ENCODE assay signal across 31 cellular contexts in the genomic region with DNA sequence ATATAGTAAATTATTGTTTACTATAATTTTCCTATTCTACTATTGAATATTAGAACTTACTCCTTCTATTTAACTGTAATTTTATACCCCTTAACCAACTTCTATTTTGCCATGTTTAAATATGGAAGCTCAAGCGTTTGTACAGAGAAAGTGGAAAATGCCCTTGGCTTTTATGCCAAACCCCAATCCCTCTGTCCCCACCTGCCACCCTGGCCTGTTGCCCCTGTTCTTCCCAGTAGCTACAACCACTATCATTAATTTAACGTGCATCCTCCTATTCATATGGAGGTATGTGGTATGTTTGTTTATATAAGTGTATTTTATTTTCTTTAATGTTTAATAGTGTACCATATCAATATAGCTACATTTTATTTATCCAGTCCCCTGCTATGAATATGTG.
"Had no signal": no experiment of that assay in that cellular context is flagged by ENCODE, and none has a peak within 500 bp of the region (broad histone marks: within the 10 kb centered on the region; RNA-seq: fewer than 3 reads in every experiment).

No MANE protein-coding gene starts in this region.

- DNase-seq: activated CD4-positive, alpha-beta T cell treated with anti-CD3 and anti-CD28 coated beads for 36 hours; activated CD4-positive, alpha-beta T cell treated with anti-CD3 and anti-CD28 coated beads, Interleukin-2, amount 10 ng/mL, durations not matched to agents 7 days and 5 days; activated CD4-positive, alpha-beta T cell treated with anti-CD3 and anti-CD28 coated beads, Interleukin-2, amount 50 U/mL, for 48 hours; activated CD8-positive, alpha-beta memory T cell treated with anti-CD3 and anti-CD28 coated beads, Interleukin-2, amount 50 U/mL, for 4 hours; activated CD8-positive, alpha-beta T cell treated with anti-CD3 and anti-CD28 coated beads, Interleukin-2, amount 10 ng/mL, durations not matched to agents 7 days and 5 days; activated gamma-delta T cell treated with Interleukin-2 at 50 U/mL for 16 hours; activated naive CD4-positive, alpha-beta T cell treated with anti-CD3 and anti-CD28 coated beads for 36 hours; activated naive CD8-positive, alpha-beta T cell treated with anti-CD3 and anti-CD28 coated beads for 36 hours; activated T-cell treated with anti-CD3 and anti-CD28 coated beads for 4 hours; activated T-cell treated with anti-CD3 and anti-CD28 coated beads, Interleukin-2, amount 50 U/mL, for 4 hours; amniotic stem cell; aorta; brain microvascular endothelial cell; central memory CD4-positive, alpha-beta T cell; Kasumi-1; KG1; MG63; NCI-H1048; NCI-H1105 treated with DMSO at 0.1 percent for 48 hours; NCI-H1436 treated with DMSO at 0.1 percent for 48 hours; NCI-H187 treated with DMSO at 0.1 percent for 48 hours; NCI-H2081; NCI-H2171 treated with DMSO at 0.1 percent for 48 hours; NCI-H2227 treated with DMSO at 0.1 percent for 48 hours; NCI-H524 treated with DMSO at 0.1 percent for 48 hours; PC-9; SIG-M5 had no signal

- H3K9me3 ChIP-seq: MG63 had no signal

- H3K9me3 Mint-ChIP-seq: activated CD4-positive, alpha-beta T cell treated with anti-CD3 and anti-CD28 coated beads, Interleukin-2, amount 10 ng/mL, durations not matched to agents 7 days and 5 days; activated naive CD4-positive, alpha-beta T cell treated with anti-CD3 and anti-CD28 coated beads for 36 hours; activated naive CD8-positive, alpha-beta T cell treated with anti-CD3 and anti-CD28 coated beads for 36 hours; activated T-cell treated with anti-CD3 and anti-CD28 coated beads, Interleukin-2, amount 50 U/mL, for 4 hours; activated T-helper 1 cell treated with anti-CD3 and anti-CD28 coated beads, Interleukin-12 subunit alpha, Interleukin-12 subunit beta, Interleukin-2, Interleukin-4 antibody, amounts not matched to agents 30 ng/mL and 10 ng/mL and 1 ng/mL, durations not matched to agents 14 hours and 24 hours and 36 hours; T-helper 2 cell treated with Interferon-gamma antibody and Interleukin-4, amounts not matched to agents 5 μg/mL and 100 μg/mL, for 36 hours had no signal

- H3K27ac Mint-ChIP-seq: activated naive CD4-positive, alpha-beta T cell treated with anti-CD3 and anti-CD28 coated beads for 36 hours; activated naive CD8-positive, alpha-beta T cell treated with anti-CD3 and anti-CD28 coated beads for 36 hours had no signal

- H3K27me3 Mint-ChIP-seq: activated CD4-positive, alpha-beta T cell treated with anti-CD3 and anti-CD28 coated beads for 36 hours; activated CD4-positive, alpha-beta T cell treated with anti-CD3 and anti-CD28 coated beads, Interleukin-2, amount 10 ng/mL, durations not matched to agents 7 days and 5 days; activated naive CD8-positive, alpha-beta T cell treated with anti-CD3 and anti-CD28 coated beads for 36 hours had no signal

- ATAC-seq: activated CD4-positive, alpha-beta T cell treated with anti-CD3 and anti-CD28 coated beads for 36 hours; activated CD4-positive, CD25-positive, alpha-beta regulatory T cell treated with anti-CD3 and anti-CD28 coated beads, Interleukin-2, amount 50 U/mL, for 24 hours; activated CD8-positive, alpha-beta T cell treated with anti-CD3 and anti-CD28 coated beads, Interleukin-2, amount 10 ng/mL, durations not matched to agents 7 days and 5 days; activated T-cell treated with anti-CD3 and anti-CD28 coated beads, Interleukin-2, amount 50 U/mL, for 4 hours; Right ventricle myocardium inferior had no signal

- H3K4me3 Mint-ChIP-seq: activated CD4-positive, alpha-beta T cell treated with anti-CD3 and anti-CD28 coated beads for 36 hours; activated CD4-positive, alpha-beta T cell treated with anti-CD3 and anti-CD28 coated beads, Interleukin-2, amount 10 ng/mL, durations not matched to agents 7 days and 5 days; activated CD8-positive, alpha-beta T cell treated with anti-CD3 and anti-CD28 coated beads, Interleukin-2, amount 10 ng/mL, durations not matched to agents 7 days and 5 days; activated naive CD4-positive, alpha-beta T cell treated with anti-CD3 and anti-CD28 coated beads for 36 hours; activated naive CD8-positive, alpha-beta T cell treated with anti-CD3 and anti-CD28 coated beads for 36 hours; activated T-cell treated with anti-CD3 and anti-CD28 coated beads, Interleukin-2, amount 50 U/mL, for 4 hours; activated T-helper 1 cell treated with anti-CD3 and anti-CD28 coated beads, Interleukin-12 subunit alpha, Interleukin-12 subunit beta, Interleukin-2, Interleukin-4 antibody, amounts not matched to agents 30 ng/mL and 10 ng/mL and 1 ng/mL, durations not matched to agents 14 hours and 24 hours and 36 hours; T-helper 2 cell treated with Interferon-gamma antibody and Interleukin-4, amounts not matched to agents 5 μg/mL and 100 μg/mL, for 36 hours had no signal
